ENCODE assay signal across 13 cellular contexts in the genomic region with DNA sequence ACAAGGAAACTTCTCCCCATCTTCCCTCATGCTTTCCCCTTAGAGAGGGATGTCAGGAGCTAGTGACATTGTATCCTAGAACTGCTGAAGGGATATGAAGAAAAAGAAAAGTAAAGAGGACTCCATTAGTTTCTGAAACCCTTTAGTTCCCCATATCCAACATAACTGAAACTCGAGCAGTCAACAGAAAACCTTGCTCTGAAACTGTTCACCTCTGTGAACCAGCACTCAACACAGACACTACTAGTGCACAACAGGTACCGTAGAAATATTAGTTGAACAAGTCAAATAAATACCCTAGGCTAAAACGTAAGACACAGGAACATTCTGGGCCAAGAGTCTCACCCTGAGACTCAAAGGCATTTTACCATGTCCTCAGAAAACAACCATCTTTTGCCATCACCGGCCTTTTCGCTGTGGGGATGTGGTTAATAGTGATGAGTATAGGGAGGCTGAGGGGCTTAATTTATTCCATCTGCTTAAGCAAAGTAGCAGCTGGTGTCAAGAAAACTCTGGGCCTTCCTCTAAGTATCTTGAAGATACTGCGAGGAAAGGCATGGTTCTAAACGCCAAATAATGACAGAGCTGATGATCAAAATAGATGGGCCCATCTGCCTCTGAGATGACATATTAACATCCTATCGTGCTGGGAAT.
DNase-seq lines count a peak whose midpoint lies in the region; ATAC-seq and TF ChIP-seq lines count a peak whose summit lies in the region.
"Had no signal": no experiment of that assay in that cellular context is flagged by ENCODE, and none has a peak within 500 bp of the region (broad histone marks: within the 10 kb centered on the region; RNA-seq: fewer than 3 reads in every experiment).

No MANE protein-coding gene starts in this region.

- TF ChIP-seq CTCF in GM13976 (IDR thresholded peaks at IDR 0.05; ENCODE audit: borderline replicate concordance, control extremely low read depth, extremely low read depth, insufficient read depth, missing control alignments): no peak
- no peak for TF ChIP-seq CTCF in mucosa of descending colon (IDR thresholded peaks at IDR 0.05)

- H3K4me1 ChIP-seq in mucosa of descending colon (ENCODE audit: low read depth): no peaks in the 10 kb centered on the region

- in situ Hi-C loops in GM13976 (cut with MboI; ENCODE audit: low sequenced_read_pairs, unreplicated experiment): no loop called here

- H3K36me3 ChIP-seq in mucosa of descending colon (ENCODE audit: low read depth): no peaks in the 10 kb centered on the region

- intact Hi-C loops in mucosa of descending colon (cut with DNase I, micrococcal nuclease): no loop called here

- DNase-seq in GM13976 (ENCODE audit: low spot score) (peak; percentile 26), NCI-H1105 treated with DMSO at 0.1 percent for 48 hours (lab: John Stamatoyannopoulos, UW) (no peak), mucosa of descending colon (no peak), HuH-7 (ENCODE audit: low spot score) (no peak)
- DNase-seq in activated naive CD4-positive, alpha-beta T cell treated with Interleukin-2 at 50 U/mL for 16 hours: no peak
- DNase-seq: activated T-cell treated with anti-CD3 and anti-CD28 coated beads, Interleukin-2, amount 50 U/mL, for 72 hours; AML-193; foreskin melanocyte; NCI-H1417 had no signal

- H3K4me3 ChIP-seq in mucosa of descending colon: no peak overlapping the region

- ATAC-seq in GM19397 (IDR thresholded peaks at IDR 0.05; ENCODE audit: unreplicated experiment): peak; percentile 84
- ATAC-seq in HG02852 (IDR thresholded peaks at IDR 0.05; ENCODE audit: unreplicated experiment): peak; percentile 85
- ATAC-seq in HG03565 (IDR thresholded peaks at IDR 0.05; ENCODE audit: unreplicated experiment): peak; percentile 93
- ATAC-seq in mucosa of descending colon: no peak
- ATAC-seq: activated T-cell treated with anti-CD3 and anti-CD28 coated beads, Interleukin-2, amount 50 U/mL, for 72 hours; Panc1 had no signal

- H3K9me3 ChIP-seq in mucosa of descending colon: no peaks in the 10 kb centered on the region
